14 cellular contexts compared by ENCODE assay signal in genomic region chr19:48006762-48007161, GRCh38. TPM values are rescaled to one million over a fixed set of nuclear protein-coding genes. Genes with fewer than 3 reads are reported as not detected.
DNase-seq lines count a peak whose midpoint lies in the region; ATAC-seq and TF ChIP-seq lines count a peak whose summit lies in the region.
"Had no signal": no experiment of that assay in that cellular context is flagged by ENCODE, and none has a peak within 500 bp of the region (broad histone marks: within the 10 kb centered on the region; RNA-seq: fewer than 3 reads in every experiment).

No MANE protein-coding gene starts in this region.

- no peaks in the 10 kb centered on the region for H3K36me3 ChIP-seq in smooth muscle cell (ENCODE audit: low read depth)
- H3K36me3 ChIP-seq: pancreas had no signal

- H3K27ac ChIP-seq in smooth muscle cell (ENCODE audit: low read depth) = no peak overlapping the region
- H3K27ac ChIP-seq: pancreas had no signal

- H3F3A ChIP-seq in smooth muscle cell (ENCODE audit: low read depth) = no peaks in the 10 kb centered on the region

- no peaks in the 10 kb centered on the region for H3K27me3 ChIP-seq in smooth muscle cell (ENCODE audit: low read depth)
- H3K27me3 ChIP-seq: pancreas had no signal

- H3K4me1 Mint-ChIP-seq in HFFc6 (ENCODE audit: low read depth) = no peaks in the 10 kb centered on the region
- H3K4me1 Mint-ChIP-seq in activated naive CD8-positive, alpha-beta T cell treated with anti-CD3 and anti-CD28 coated beads, Interleukin-2, amount 50 U/mL, for 24 hours = no peaks in the 10 kb centered on the region
- H3K4me1 Mint-ChIP-seq: CD8-positive, alpha-beta memory T cell had no signal

- H3K27me3 Mint-ChIP-seq in HFFc6 (ENCODE audit: insufficient read depth) = peaks cover 13% of the 10 kb centered on the region
- peaks cover 17% of the 10 kb centered on the region for H3K27me3 Mint-ChIP-seq in activated naive CD8-positive, alpha-beta T cell treated with anti-CD3 and anti-CD28 coated beads, Interleukin-2, amount 50 U/mL, for 24 hours

- H2AFZ ChIP-seq in smooth muscle cell (ENCODE audit: low read depth) = no peak overlapping the region

- peak; percentile 55 for TF ChIP-seq CTCF in HFFc6 (IDR thresholded peaks at IDR 0.05)
- peak; percentile 15 for TF ChIP-seq CTCF in smooth muscle cell (IDR thresholded peaks at IDR 0.05; ENCODE audit: borderline replicate concordance, insufficient read depth, poor library complexity, severe bottlenecking)
- TF ChIP-seq CTCF in omental fat pad (IDR thresholded peaks at IDR 0.05) = no peak

- WGBS in smooth muscle cell (ENCODE audit: low lambda C conversion rate) = 76% methylated on average over 6 of the region's 6 CpGs

- H3K4me3 Mint-ChIP-seq in HFFc6 = no peak overlapping the region
- H3K4me3 Mint-ChIP-seq in activated naive CD8-positive, alpha-beta T cell treated with anti-CD3 and anti-CD28 coated beads, Interleukin-2, amount 50 U/mL, for 24 hours = no peak overlapping the region
- H3K4me3 Mint-ChIP-seq: CD8-positive, alpha-beta memory T cell had no signal

- H3K27ac Mint-ChIP-seq in HFFc6 = no peak overlapping the region
- H3K27ac Mint-ChIP-seq in activated naive CD8-positive, alpha-beta T cell treated with anti-CD3 and anti-CD28 coated beads, Interleukin-2, amount 50 U/mL, for 24 hours = no peak overlapping the region

- no peaks in the 10 kb centered on the region for H3K79me2 ChIP-seq in smooth muscle cell (ENCODE audit: low read depth)

- no peak overlapping the region for H3K9ac ChIP-seq in smooth muscle cell (ENCODE audit: low read depth)

- H3K36me3 Mint-ChIP-seq in HFFc6 (ENCODE audit: low read depth) = peaks cover 4% of the 10 kb centered on the region; the same call in 1 of the 2 replicates
- no peaks in the 10 kb centered on the region for H3K36me3 Mint-ChIP-seq in activated naive CD8-positive, alpha-beta T cell treated with anti-CD3 and anti-CD28 coated beads, Interleukin-2, amount 50 U/mL, for 24 hours (ENCODE audit: low read depth)
- H3K36me3 Mint-ChIP-seq: CD8-positive, alpha-beta memory T cell had no signal

- H3K4me2 ChIP-seq in smooth muscle cell = no peak overlapping the region

- H3K4me1 ChIP-seq in smooth muscle cell (ENCODE audit: low read depth) = no peaks in the 10 kb centered on the region
- H3K4me1 ChIP-seq: pancreas had no signal

- no peak overlapping the region for H3K4me3 ChIP-seq in smooth muscle cell
- H3K4me3 ChIP-seq: pancreas had no signal

- ATAC-seq in activated naive CD8-positive, alpha-beta T cell treated with anti-CD3 and anti-CD28 coated beads, Interleukin-2, amount 50 U/mL, for 24 hours = no peak
- ATAC-seq in GM19328 (IDR thresholded peaks at IDR 0.05; ENCODE audit: unreplicated experiment) (no peak), omental fat pad (ENCODE audit: low FRiP score) (no peak)
- ATAC-seq: pancreas had no signal

- DNase-seq in activated T-cell treated with anti-CD3 and anti-CD28 coated beads, Interleukin-2, amount 50 U/mL, for 48 hours = peak; percentile 20 to 23
- DNase-seq in activated T-cell treated with anti-CD3 and anti-CD28 coated beads for 4 hours (no peak), HFFc6 (no peak), smooth muscle cell (lab: John Stamatoyannopoulos, UW; ENCODE audit: unreplicated experiment) (no peak), cerebellum (ENCODE audit: low spot score) (no peak), omental fat pad (ENCODE audit: low spot score) (no peak)
- peak; percentile 8 for DNase-seq in activated naive CD8-positive, alpha-beta T cell treated with anti-CD3 and anti-CD28 coated beads, Interleukin-2, amount 50 U/mL, for 24 hours
- DNase-seq: CD8-positive, alpha-beta memory T cell; HCEC 1CT; NCI-H2081; pancreas had no signal

- peaks cover 6% of the 10 kb centered on the region for H3K9me3 Mint-ChIP-seq in HFFc6
- H3K9me3 Mint-ChIP-seq in activated naive CD8-positive, alpha-beta T cell treated with anti-CD3 and anti-CD28 coated beads, Interleukin-2, amount 50 U/mL, for 24 hours = peaks cover 6% of the 10 kb centered on the region

- no peaks in the 10 kb centered on the region for H4K20me1 ChIP-seq in smooth muscle cell (ENCODE audit: low read depth)

- H3K9me3 ChIP-seq in smooth muscle cell (replicated peaks; ENCODE audit: low read depth) = peaks cover 7% of the 10 kb centered on the region
- H3K9me3 ChIP-seq: pancreas had no signal

RNA-seq across cellular contexts. Expression of gene ELSPBP1, which starts 12.3 kb away (rescaled TPM):
- total RNA-seq in HFFc6 (2021; fragmentation: NEBNext Ultra II Directional; extraction: Animal tissue kit (Norgen Biotek cat#: 25700)) = not detected
- total RNA-seq in smooth muscle cell = 0.99 and 1.3 TPM in 2 replicates
- polyA plus RNA-seq in smooth muscle cell = 0.96 and 2.7 TPM in 2 replicates
- total RNA-seq in cerebellum = not detected
- total RNA-seq in omental fat pad = not detected
- total RNA-seq: astrocyte; CD8-positive, alpha-beta memory T cell; lower leg skin; pancreas had no signal
- polyA plus RNA-seq: CD8-positive, alpha-beta memory T cell; pancreas had no signal

RNA-seq across cellular contexts. Expression of gene BSPH1, which starts 14.8 kb away (rescaled TPM):
- not detected for total RNA-seq in HFFc6 (2021; fragmentation: NEBNext Ultra II Directional; extraction: Animal tissue kit (Norgen Biotek cat#: 25700))
- total RNA-seq in smooth muscle cell (not detected in 2 replicates), cerebellum (not detected), omental fat pad (not detected)
- polyA plus RNA-seq in smooth muscle cell = not detected in 2 replicates
- total RNA-seq: astrocyte; CD8-positive, alpha-beta memory T cell; lower leg skin; pancreas had no signal
- polyA plus RNA-seq: CD8-positive, alpha-beta memory T cell; pancreas had no signal

RNA-seq across cellular contexts. Expression of gene CABP5, which starts 37.1 kb away (rescaled TPM):
- total RNA-seq in HFFc6 (2021; fragmentation: NEBNext Ultra II Directional; extraction: Animal tissue kit (Norgen Biotek cat#: 25700)) = not detected
- total RNA-seq in smooth muscle cell = not detected in 2 replicates
- not detected in 2 replicates for polyA plus RNA-seq in smooth muscle cell
- total RNA-seq in cerebellum = not detected
- not detected for total RNA-seq in omental fat pad
- total RNA-seq: astrocyte; CD8-positive, alpha-beta memory T cell; lower leg skin; pancreas had no signal
- polyA plus RNA-seq: CD8-positive, alpha-beta memory T cell; pancreas had no signal

Comparison
In these comparisons a context has a peak if more than half of its experiments do, and no peak if none do; other contexts are left out.
1. DNase-seq: peak in activated T-cell treated with anti-CD3 and anti-CD28 coated beads, Interleukin-2, amount 50 U/mL, for 48 hours (2 of 2) and activated naive CD8-positive, alpha-beta T cell treated with anti-CD3 and anti-CD28 coated beads, Interleukin-2, amount 50 U/mL, for 24 hours (single experiment); none in activated T-cell treated with anti-CD3 and anti-CD28 coated beads for 4 hours (single experiment), HFFc6 (single experiment), smooth muscle cell (single experiment), cerebellum (single experiment) and omental fat pad (single experiment).
2. CTCF ChIP-seq: peak in HFFc6 (single experiment) and smooth muscle cell (single experiment); none in omental fat pad (0 of 3).